ENCODE assay signal across 13 cellular contexts in genomic region chr12:101909646-101910045, GRCh38. TPM values are rescaled to one million over a fixed set of nuclear protein-coding genes. Genes with fewer than 3 reads are reported as not detected.
A peak's percentile ranks its signal among the peaks of the same experiment; 100 is the strongest.
DNase-seq lines count a peak whose midpoint lies in the region; ATAC-seq and TF ChIP-seq lines count a peak whose summit lies in the region.
"Had no signal": no experiment of that assay in that cellular context is flagged by ENCODE, and none has a peak within 500 bp of the region (broad histone marks: within the 10 kb centered on the region; RNA-seq: fewer than 3 reads in every experiment).

No MANE protein-coding gene starts in this region.

- H3K36me3 Mint-ChIP-seq in naive B cell: no peaks in the 10 kb centered on the region

- no peak for TF ChIP-seq POLR2A in gastrocnemius medialis (IDR thresholded peaks at IDR 0.05)

- CTCF ChIA-PET in OCI-LY7 (lab: Charles Lee; ENCODE audit: unreplicated experiment): no interaction called here

- no TSS peak for BruUV-seq in OCI-LY7 (replicated peaks; lab: Mats Ljungman, UMichigan)

- H3K79me2 ChIP-seq in OCI-LY7 (ENCODE audit: insufficient read depth, low read depth, low read length): no peaks in the 10 kb centered on the region

- no peaks in the 10 kb centered on the region for H3K9me2 ChIP-seq in OCI-LY7 (ENCODE audit: insufficient read depth, low read length)

- H3K4me1 Mint-ChIP-seq in naive B cell: peaks cover 25 to 42% (median 26%) of the 10 kb centered on the region in 3 donors
- H3K4me1 Mint-ChIP-seq: CD4-positive, CD25-positive, alpha-beta regulatory T cell had no signal

- H3K27me3 Mint-ChIP-seq in naive B cell: no peaks in the 10 kb centered on the region
- H3K27me3 Mint-ChIP-seq: naive thymus-derived CD8-positive, alpha-beta T cell had no signal

- TF ChIP-seq CTCF in OCI-LY7 (conservative IDR thresholded peaks at IDR 0.05; ENCODE audit: low read length) (no peak), gastrocnemius medialis (IDR thresholded peaks at IDR 0.05 in 4 of 5, conservative IDR thresholded peaks at IDR 0.05 in 1 of 5) (no peak)

- POLR2A ChIA-PET in OCI-LY7 (lab: Charles Lee): interaction anchor here (0.6 to 0.9 kb wide), 5 partner anchors 22 to 1876 kb away, joined by 3 to 5 read pairs (median 4); no protein-coding TSS in a partner anchor

- no peaks in the 10 kb centered on the region for H3K27me3 ChIP-seq in gastrocnemius medialis
- H3K27me3 ChIP-seq: SJCRH30 had no signal

- no peaks in the 10 kb centered on the region for H3K9me3 Mint-ChIP-seq in naive B cell
- H3K9me3 Mint-ChIP-seq: CD4-positive, CD25-positive, alpha-beta regulatory T cell; naive thymus-derived CD8-positive, alpha-beta T cell had no signal

- no peaks in the 10 kb centered on the region for H3K36me3 ChIP-seq in OCI-LY7 (ENCODE audit: insufficient read depth, low read length)
- no peaks in the 10 kb centered on the region for H3K36me3 ChIP-seq in gastrocnemius medialis
- H3K36me3 ChIP-seq: SJCRH30 had no signal

- H3K4me3 ChIP-seq in OCI-LY7 (ENCODE audit: low read depth, low read length, poor library complexity, severe bottlenecking): peak overlapping the region; percentile 31
- H3K4me3 ChIP-seq in gastrocnemius medialis: no peak overlapping the region
- H3K4me3 ChIP-seq: SJCRH30 had no signal

- DNase-seq in OCI-LY7 (ENCODE audit: low spot score): peak; percentile 23
- DNase-seq in naive B cell: peak; percentile 39
- DNase-seq in HUDEP-2 (lab: John Stamatoyannopoulos, UW; ENCODE audit: unreplicated experiment in 76 of 76): no peak
- DNase-seq in GDM1 (lab: John Stamatoyannopoulos, UW): no peak
- no peak for DNase-seq in gastrocnemius medialis
- DNase-seq: amniotic stem cell; CD4-positive, CD25-positive, alpha-beta regulatory T cell; effector memory CD4-positive, alpha-beta T cell; naive thymus-derived CD8-positive, alpha-beta T cell; SJCRH30 had no signal

- H3K27ac ChIP-seq in OCI-LY7 (ENCODE audit: low read depth, low read length, poor library complexity, severe bottlenecking) (no peak overlapping the region), gastrocnemius medialis (no peak overlapping the region)
- H3K27ac ChIP-seq: SJCRH30 had no signal

- no peaks in the 10 kb centered on the region for H4K20me1 ChIP-seq in OCI-LY7 (ENCODE audit: insufficient read depth, low read length)

- H3K4me2 ChIP-seq in OCI-LY7 (ENCODE audit: low read length): peak overlapping the region; percentile 56

- H3K4me3 Mint-ChIP-seq in naive B cell: peak overlapping the region; percentile 55 to 88 (median 78)
- H3K4me3 Mint-ChIP-seq: CD4-positive, CD25-positive, alpha-beta regulatory T cell had no signal

- H3K4me1 ChIP-seq in OCI-LY7 (ENCODE audit: insufficient read depth, low read length, poor library complexity, severe bottlenecking) (peaks cover 13% of the 10 kb centered on the region), gastrocnemius medialis (no peaks in the 10 kb centered on the region)
- H3K4me1 ChIP-seq: SJCRH30 had no signal

- peak overlapping the region; percentile 72 to 87 (median 82) for H3K27ac Mint-ChIP-seq in naive B cell
- H3K27ac Mint-ChIP-seq: CD4-positive, CD25-positive, alpha-beta regulatory T cell had no signal

- ATAC-seq in GM18498 (IDR thresholded peaks at IDR 0.05; ENCODE audit: unreplicated experiment): peak; percentile 38
- peak; percentile 58 for ATAC-seq in HG02610 (IDR thresholded peaks at IDR 0.05; ENCODE audit: unreplicated experiment)
- ATAC-seq in naive B cell (ENCODE audit: low read depth in 2 of 2): peak; percentile 63 to 73
- no peak for ATAC-seq in gastrocnemius medialis
- ATAC-seq in HG03439 (IDR thresholded peaks at IDR 0.05; ENCODE audit: unreplicated experiment): no peak
- ATAC-seq: naive thymus-derived CD8-positive, alpha-beta T cell had no signal

- H3K9me3 ChIP-seq in OCI-LY7 (ENCODE audit: low read length) (no peaks in the 10 kb centered on the region), gastrocnemius medialis (no peaks in the 10 kb centered on the region)
- H3K9me3 ChIP-seq: SJCRH30 had no signal

- H2AFZ ChIP-seq in OCI-LY7 (ENCODE audit: low read length): peak overlapping the region; percentile 70

- in situ Hi-C loops in gastrocnemius medialis (cut with MboI; ENCODE audit: low sequenced_read_pairs in 4 of 4): no loop called here

- intact Hi-C loops in OCI-LY7 (cut with micrococcal nuclease; ENCODE audit: unreplicated experiment) (no loop called here), gastrocnemius medialis (cut with DNase I; ENCODE audit: low total_unique reads) (no loop called here)

RNA-seq across cellular contexts. Expression of gene DRAM1, which starts 32.3 kb away (rescaled TPM):
- 0.77 TPM in 1 of 2 replicates, not detected in the other for total RNA-seq in OCI-LY7 (2014; rRNA removed; shearing (Covaris generic))
- total RNA-seq in OCI-LY7 (2022) (not detected in 2 replicates), gastrocnemius medialis (1 to 10 TPM; 2.9 to 7.2 (median 4.1) TPM)
- polyA plus RNA-seq in naive B cell (ENCODE audit: low read depth in 6 of 6): 1 to 10 TPM in 5 of 6 donors, not detected in 1; 3.2 to 7.5 (median 6.4) TPM

Comparison
In these comparisons a context has a peak if more than half of its experiments do, and no peak if none do; other contexts are left out.
1. ATAC-seq: peak in GM18498 (single experiment), HG02610 (single experiment) and naive B cell (2 of 2); none in gastrocnemius medialis (0 of 2) and HG03439 (single experiment).
2. DNase-seq: peak in OCI-LY7 (single experiment) and naive B cell (single experiment); none in HUDEP-2 (0 of 76), GDM1 (single experiment) and gastrocnemius medialis (0 of 2).